Comparison of ENCODE assay signal across 7 cellular contexts in the genomic region with DNA sequence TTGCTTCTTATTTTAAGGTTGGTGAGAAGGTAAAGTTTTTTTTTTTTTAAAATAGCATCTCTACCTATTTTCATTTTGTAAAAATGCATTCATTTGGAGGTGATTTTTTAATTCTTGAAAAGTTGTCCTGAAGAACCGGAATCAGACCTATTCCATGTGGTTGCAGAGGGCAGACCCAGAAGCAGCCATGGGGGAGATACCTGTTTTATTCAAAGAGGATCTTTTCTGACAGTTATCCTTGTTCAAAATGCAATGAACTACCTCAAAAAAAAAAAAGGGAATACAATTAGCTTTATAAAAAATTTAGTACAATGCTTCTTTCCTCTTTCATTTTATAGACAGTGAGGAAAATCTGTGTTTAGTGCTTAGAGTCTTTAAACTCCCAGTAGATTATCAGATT. TPM values are rescaled to one million over a fixed set of nuclear protein-coding genes. Genes with fewer than 3 reads are reported as not detected.
A peak's percentile ranks its signal among the peaks of the same experiment; 100 is the strongest.
DNase-seq lines count a peak whose midpoint lies in the region; TF ChIP-seq lines count a peak whose summit lies in the region.

No MANE protein-coding gene starts in this region.

- peak overlapping the region; percentile 95 to 98 for H3K9ac ChIP-seq in liver (ENCODE audit: low read depth in 1 of 2, low read length in 2 of 2)

- H3K4me3 ChIP-seq in HFF-Myc (replicated peaks; ENCODE audit: low read depth, low read length) (peak overlapping the region; percentile 59), ascending aorta (peak overlapping the region; percentile 65 to 77), liver (ENCODE audit: low read depth in 1 of 3, low read length in 3 of 3) (no peak overlapping the region), thymus (ENCODE audit: low read length) (peak overlapping the region; percentile 59)

- H3K4me3 Mint-ChIP-seq in activated CD4-positive, alpha-beta memory T cell treated with anti-CD3 and anti-CD28 coated beads, Interleukin-2, amount 10 ng/mL, durations not matched to agents 7 days and 5 days = no peak overlapping the region

- H3K9me3 Mint-ChIP-seq in activated CD4-positive, alpha-beta memory T cell treated with anti-CD3 and anti-CD28 coated beads, Interleukin-2, amount 10 ng/mL, durations not matched to agents 7 days and 5 days = no peaks in the 10 kb centered on the region

- CTCF ChIA-PET in activated CD4-positive, alpha-beta memory T cell treated with anti-CD3 and anti-CD28 coated beads, Interleukin-2, amount 10 ng/mL, durations not matched to agents 7 days and 5 days (lab: Charles Lee) = interaction anchor here (0.9 to 10.0 kb wide), 29 partner anchors 10 to 275 kb away, joined by 3 to 274 read pairs (median 19); partner anchors contain the start of genes ARF6, DNAAF2, KLHDC2 and MGAT2

- intact Hi-C loops in ascending aorta (cut with DNase I) = loop anchor here (5.0 to 10.0 kb wide), 5 partner anchors 121 to 671 kb away; partner anchors contain the start of genes DMAC2L, KLHDC1, L2HGDH and MAP4K5

- no peak overlapping the region for H3K27ac Mint-ChIP-seq in activated CD4-positive, alpha-beta memory T cell treated with anti-CD3 and anti-CD28 coated beads, Interleukin-2, amount 10 ng/mL, durations not matched to agents 7 days and 5 days

- H3K4me1 Mint-ChIP-seq in activated CD4-positive, alpha-beta memory T cell treated with anti-CD3 and anti-CD28 coated beads, Interleukin-2, amount 10 ng/mL, durations not matched to agents 7 days and 5 days = peaks cover 29% of the 10 kb centered on the region

- WGBS in liver = 97% methylated on average over 1 of the region's 1 CpG
- 94% methylated on average over 1 of the region's 1 CpG for WGBS in thymus

- no peak for TF ChIP-seq CTCF in HFF-Myc (IDR thresholded peaks at IDR 0.05; ENCODE audit: low read depth, low read length, missing control alignments)
- no peak for TF ChIP-seq CTCF in ascending aorta (IDR thresholded peaks at IDR 0.05)
- no peak for TF ChIP-seq CTCF in liver (IDR thresholded peaks at IDR 0.05; ENCODE audit: low read depth, low read length, missing input control)

- no peaks in the 10 kb centered on the region for H3K27me3 Mint-ChIP-seq in activated CD4-positive, alpha-beta memory T cell treated with anti-CD3 and anti-CD28 coated beads, Interleukin-2, amount 10 ng/mL, durations not matched to agents 7 days and 5 days

- TF ChIP-seq RAD21 in liver (IDR thresholded peaks at IDR 0.05) = no peak

- POLR2A ChIA-PET in activated CD4-positive, alpha-beta memory T cell treated with anti-CD3 and anti-CD28 coated beads, Interleukin-2, amount 10 ng/mL, durations not matched to agents 7 days and 5 days (lab: Charles Lee) = interaction anchor here (1.0 to 11.7 kb wide), 24 partner anchors 9 to 451 kb away, joined by 3 to 327 read pairs (median 17); partner anchors contain the start of genes ARF6, DMAC2L, DNAAF2 and L2HGDH

- H3K27me3 ChIP-seq in ascending aorta (no peaks in the 10 kb centered on the region), liver (ENCODE audit: control insufficient read depth in 4 of 4, insufficient read depth in 4 of 4, low read length in 3 of 4) (no peaks in the 10 kb centered on the region), thymus (ENCODE audit: control insufficient read depth, insufficient read depth) (no peaks in the 10 kb centered on the region)

- no peaks in the 10 kb centered on the region for H3K36me3 ChIP-seq in ascending aorta
- H3K36me3 ChIP-seq in liver (ENCODE audit: control insufficient read depth in 4 of 4, insufficient read depth in 3 of 4, low read depth in 1 of 4, low read length in 3 of 4) = no peaks in the 10 kb centered on the region
- H3K36me3 ChIP-seq in thymus (ENCODE audit: control insufficient read depth, insufficient read depth) = no peaks in the 10 kb centered on the region

- no peak for DNase-seq in HFF-Myc (ENCODE audit: extremely low read depth, low read depth)
- DNase-seq in ascending aorta (ENCODE audit: low spot score in 2 of 2) = no peak
- no peak for DNase-seq in nucleus accumbens (lab: John Stamatoyannopoulos, UW)
- no peak for DNase-seq in activated CD4-positive, alpha-beta memory T cell treated with anti-CD3 and anti-CD28 coated beads, Interleukin-2, amount 10 ng/mL, durations not matched to agents 7 days and 5 days
- no peak for DNase-seq in RKO (ENCODE audit: low spot score)

- H3K4me1 ChIP-seq in ascending aorta (peaks cover 2 to 11% of the 10 kb centered on the region in 2 donors), liver (ENCODE audit: control insufficient read depth in 4 of 4, insufficient read depth in 4 of 4, low read length in 3 of 4) (peaks cover 0 to 19% (median 5%) of the 10 kb centered on the region in 4 donors), thymus (ENCODE audit: control insufficient read depth, insufficient read depth, low read length) (peaks cover 9% of the 10 kb centered on the region)

- H3K36me3 Mint-ChIP-seq in activated CD4-positive, alpha-beta memory T cell treated with anti-CD3 and anti-CD28 coated beads, Interleukin-2, amount 10 ng/mL, durations not matched to agents 7 days and 5 days (ENCODE audit: low read depth) = peaks cover 4% of the 10 kb centered on the region

- H3K9me3 ChIP-seq in ascending aorta = no peaks in the 10 kb centered on the region
- no peaks in the 10 kb centered on the region for H3K9me3 ChIP-seq in liver (ENCODE audit: control insufficient read depth in 4 of 4, low read length in 3 of 4)
- no peaks in the 10 kb centered on the region for H3K9me3 ChIP-seq in thymus (ENCODE audit: control insufficient read depth)

- H3K27ac ChIP-seq in ascending aorta (peak overlapping the region; percentile 98 to 99), liver (ENCODE audit: low read depth in 1 of 2, low read length in 2 of 2) (peak overlapping the region; percentile 99), thymus (ENCODE audit: low read depth) (no peak overlapping the region)

TF ChIP-seq in liver, 16 proteins besides CTCF, POLR2A, EP300 and RAD21 (continues in another document):
- TF ChIP-seq EGR1 (IDR thresholded peaks at IDR 0.05; ENCODE audit: low read depth in 2 of 2) (no peak), SP1 (IDR thresholded peaks at IDR 0.05) (no peak), HNF4A (conservative IDR thresholded peaks at IDR 0.05) (no peak), NR2F2 (IDR thresholded peaks at IDR 0.05) (no peak), FOXA1 (IDR thresholded peaks at IDR 0.05) (no peak), MAX (IDR thresholded peaks at IDR 0.05) (no peak), TAF1 (conservative IDR thresholded peaks at IDR 0.05) (no peak), GABPA (IDR thresholded peaks at IDR 0.05 in 1 of 2, conservative IDR thresholded peaks at IDR 0.05 in 1 of 2) (no peak), YY1 (IDR thresholded peaks at IDR 0.05) (no peak), FOXA2 (IDR thresholded peaks at IDR 0.05) (no peak), RXRA (IDR thresholded peaks at IDR 0.05) (no peak), REST (IDR thresholded peaks at IDR 0.05) (no peak)
- TF ChIP-seq, protein P1, sequence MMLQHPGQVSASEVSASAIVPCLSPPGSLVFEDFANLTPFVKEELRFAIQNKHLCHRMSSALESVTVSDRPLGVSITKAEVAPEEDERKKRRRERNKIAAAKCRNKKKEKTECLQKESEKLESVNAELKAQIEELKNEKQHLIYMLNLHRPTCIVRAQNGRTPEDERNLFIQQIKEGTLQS (IDR thresholded peaks at IDR 0.05) = no peak

RNA-seq across cellular contexts. Expression of gene NEMF, which starts 8.4 kb away (rescaled TPM):
- total RNA-seq in ascending aorta (14.6 TPM), liver (10 to 100 TPM; 31.5 to 37.2 TPM)
- polyA plus RNA-seq in liver (10 to 100 TPM in 1 of 2 donors, 1 to 10 TPM in 1; 7.9 to 30.8 TPM), thymus (58.1 TPM)
- 10 to 100 TPM; 64.7 to 73.3 TPM for total RNA-seq in activated CD4-positive, alpha-beta memory T cell treated with anti-CD3 and anti-CD28 coated beads, Interleukin-2, amount 10 ng/mL, durations not matched to agents 7 days and 5 days

RNA-seq across cellular contexts. Expression of gene ARF6, which starts 31.9 kb away (rescaled TPM):
- total RNA-seq in ascending aorta (31.5 TPM), liver (10 to 100 TPM; 27.5 to 56.2 TPM)
- polyA plus RNA-seq in liver (10 to 100 TPM; 20.3 to 21.5 TPM), thymus (72.0 TPM)
- 100 to 1,000 TPM; 198 to 199 TPM for total RNA-seq in activated CD4-positive, alpha-beta memory T cell treated with anti-CD3 and anti-CD28 coated beads, Interleukin-2, amount 10 ng/mL, durations not matched to agents 7 days and 5 days

Comparison
In these comparisons a context has a peak if more than half of its experiments do, and no peak if none do; other contexts are left out.
1. H3K4me3 ChIP-seq: peak in HFF-Myc (single experiment), ascending aorta (2 of 2) and thymus (single experiment); none in liver (0 of 3).